ENCODE assay signal across 23 cellular contexts in genomic region chr9:110980261-110980660, GRCh38. TPM values are rescaled to one million over a fixed set of nuclear protein-coding genes. Genes with fewer than 3 reads are reported as not detected.
"Had no signal": no experiment of that assay in that cellular context is flagged by ENCODE, and none has a peak within 500 bp of the region (broad histone marks: within the 10 kb centered on the region; RNA-seq: fewer than 3 reads in every experiment).

No MANE protein-coding gene starts in this region.

- H3K4me1 ChIP-seq: parathyroid adenoma had no signal

- ATAC-seq: activated CD8-positive, alpha-beta memory T cell treated with anti-CD3 and anti-CD28 coated beads, Interleukin-2, amount 10 ng/mL, durations not matched to agents 7 days and 5 days; activated CD8-positive, alpha-beta T cell treated with anti-CD3 and anti-CD28 coated beads for 36 hours; activated naive CD8-positive, alpha-beta T cell treated with anti-CD3 and anti-CD28 coated beads, Interleukin-2, amount 50 U/mL, for 24 hours; left ventricle myocardium superior; right cardiac atrium; upper lobe of right lung had no signal

- DNase-seq: activated CD4-positive, alpha-beta T cell treated with anti-CD3 and anti-CD28 coated beads, Interleukin-2, amount 10 ng/mL, durations not matched to agents 7 days and 5 days; activated CD4-positive, CD25-positive, alpha-beta regulatory T cell treated with anti-CD3 and anti-CD28 coated beads, Interleukin-2, amount 50 U/mL, for 72 hours; activated CD8-positive, alpha-beta memory T cell treated with anti-CD3 and anti-CD28 coated beads, Interleukin-2, amount 10 ng/mL, durations not matched to agents 7 days and 5 days; activated CD8-positive, alpha-beta T cell treated with anti-CD3 and anti-CD28 coated beads for 36 hours; activated effector memory CD4-positive, alpha-beta T cell treated with anti-CD3 and anti-CD28 coated beads, Interleukin-2, amount 50 U/mL, for 16 hours; activated naive CD4-positive, alpha-beta T cell treated with anti-CD3 and anti-CD28 coated beads, Interleukin-2, amount 50 U/mL, for 16 hours; activated naive CD8-positive, alpha-beta T cell treated with anti-CD3 and anti-CD28 coated beads, Interleukin-2, amount 50 U/mL, for 24 hours; activated T-cell treated with anti-CD3 and anti-CD28 coated beads for 4 hours; cerebellar nuclear complex; effector CD4-positive, alpha-beta T cell; erythroblast; foreskin fibroblast; left ventricle myocardium superior; mammary epithelial cell; right cardiac atrium; stimulated activated CD4-positive, alpha-beta T cell treated with anti-CD3 and anti-CD28 coated beads, Interleukin-4, amount 100 ng/mL, for 24 hours; stimulated activated naive CD4-positive, alpha-beta T cell treated with Interleukin-2 at 50 U/mL for 16 hours; thyroid gland; upper lobe of right lung; WERI-Rb-1 had no signal

- H3K27ac ChIP-seq: parathyroid adenoma, thyroid gland, upper lobe of right lung, WERI-Rb-1 had no signal

- H3K27me3 ChIP-seq: thyroid gland, upper lobe of right lung had no signal

- H3K4me3 ChIP-seq: thyroid gland, upper lobe of right lung had no signal

- FAIRE-seq: endometrium, TTC549 had no signal

- H2AFZ ChIP-seq: parathyroid adenoma had no signal

- H3K9ac ChIP-seq: parathyroid adenoma had no signal

- H3K36me3 ChIP-seq: thyroid gland, upper lobe of right lung, WERI-Rb-1 had no signal

- H3K9me3 ChIP-seq: thyroid gland, upper lobe of right lung had no signal

- H3K79me2 ChIP-seq: parathyroid adenoma had no signal

RNA-seq across cellular contexts. Expression of gene LPAR1, which starts 58.0 kb away (rescaled TPM):
- total RNA-seq: activated CD4-positive, alpha-beta T cell treated with anti-CD3 and anti-CD28 coated beads, Interleukin-2, amount 10 ng/mL, durations not matched to agents 7 days and 5 days; activated CD8-positive, alpha-beta memory T cell treated with anti-CD3 and anti-CD28 coated beads, Interleukin-2, amount 10 ng/mL, durations not matched to agents 7 days and 5 days; activated CD8-positive, alpha-beta T cell treated with anti-CD3 and anti-CD28 coated beads for 36 hours had no signal
